In genomic region chr11:105100976-105101630, GRCh38 we compare ENCODE assay signal across 19 cellular contexts. TPM values are rescaled to one million over a fixed set of nuclear protein-coding genes. Genes with fewer than 3 reads are reported as not detected.
A peak's percentile ranks its signal among the peaks of the same experiment; 100 is the strongest.
DNase-seq lines count a peak whose midpoint lies in the region; ATAC-seq and TF ChIP-seq lines count a peak whose summit lies in the region.
"Had no signal": no experiment of that assay in that cellular context is flagged by ENCODE, and none has a peak within 500 bp of the region (broad histone marks: within the 10 kb centered on the region; RNA-seq: fewer than 3 reads in every experiment).

No MANE protein-coding gene starts in this region.

- no peaks in the 10 kb centered on the region for H3K79me2 ChIP-seq in OCI-LY7 (ENCODE audit: insufficient read depth, low read depth, low read length)

- POLR2A ChIA-PET in T-cell (lab: Charles Lee) (no interaction called here), OCI-LY7 (lab: Charles Lee) (no interaction called here)

- H3K27me3 ChIP-seq in right cardiac atrium (ENCODE audit: control insufficient read depth, insufficient read depth) = no peaks in the 10 kb centered on the region
- H3K27me3 ChIP-seq: ascending aorta, BLaER1, gastrocnemius medialis had no signal

- peak overlapping the region; percentile 63 for H3K4me3 Mint-ChIP-seq in natural killer cell treated with Interleukin-12 subunit alpha and Interleukin-12 subunit beta and Interleukin-15 and Interleukin-18, amount 100 ng/mL, for 72 hours
- no peak overlapping the region for H3K4me3 Mint-ChIP-seq in natural killer cell
- H3K4me3 Mint-ChIP-seq in T-cell = peak overlapping the region; percentile 70 to 74 (median 71)

- H3K4me2 ChIP-seq in OCI-LY7 (ENCODE audit: low read length) = no peak overlapping the region
- H3K4me2 ChIP-seq: BLaER1, PC-9 had no signal

- H3K4me1 ChIP-seq in right cardiac atrium (ENCODE audit: control insufficient read depth, insufficient read depth, low read length) (no peaks in the 10 kb centered on the region), OCI-LY7 (ENCODE audit: insufficient read depth, low read length, poor library complexity, severe bottlenecking) (no peaks in the 10 kb centered on the region)
- H3K4me1 ChIP-seq: ascending aorta, BLaER1, gastrocnemius medialis had no signal

- no peak overlapping the region for H3K4me3 ChIP-seq in right cardiac atrium (ENCODE audit: low read length)
- no peak overlapping the region for H3K4me3 ChIP-seq in OCI-LY7 (ENCODE audit: low read depth, low read length, poor library complexity, severe bottlenecking)
- H3K4me3 ChIP-seq: ascending aorta, BLaER1, gastrocnemius medialis, PC-9 had no signal

- TF ChIP-seq CTCF in natural killer cell (IDR thresholded peaks at IDR 0.05) (no peak), OCI-LY7 (conservative IDR thresholded peaks at IDR 0.05; ENCODE audit: low read length) (no peak)

- no peaks in the 10 kb centered on the region for H4K20me1 ChIP-seq in OCI-LY7 (ENCODE audit: insufficient read depth, low read length)
- H4K20me1 ChIP-seq: BLaER1 had no signal

- H3K27ac ChIP-seq in right cardiac atrium (ENCODE audit: low read length) = no peak overlapping the region
- H3K27ac ChIP-seq in OCI-LY7 (ENCODE audit: low read depth, low read length, poor library complexity, severe bottlenecking) = no peak overlapping the region
- H3K27ac ChIP-seq: ascending aorta, BLaER1, gastrocnemius medialis, PC-9 had no signal

- H3K36me3 Mint-ChIP-seq in natural killer cell treated with Interleukin-12 subunit alpha and Interleukin-12 subunit beta and Interleukin-15 and Interleukin-18, amount 100 ng/mL, for 72 hours = no peaks in the 10 kb centered on the region
- H3K36me3 Mint-ChIP-seq in natural killer cell = no peaks in the 10 kb centered on the region
- H3K36me3 Mint-ChIP-seq in T-cell = no peaks in the 10 kb centered on the region

- intact Hi-C loops in natural killer cell (cut with micrococcal nuclease) = no loop called here
- intact Hi-C loops in right cardiac atrium (cut with DNase I) = no loop called here
- intact Hi-C loops in OCI-LY7 (cut with micrococcal nuclease; ENCODE audit: unreplicated experiment) = no loop called here

- peaks cover 16 to 29% of the 10 kb centered on the region in 2 donors for H3K4me1 Mint-ChIP-seq in natural killer cell treated with Interleukin-12 subunit alpha and Interleukin-12 subunit beta and Interleukin-15 and Interleukin-18, amount 100 ng/mL, for 72 hours (ENCODE audit: low read depth in 2 of 2)
- H3K4me1 Mint-ChIP-seq in natural killer cell (peaks cover 21 to 22% of the 10 kb centered on the region in 2 donors), T-cell (peaks cover 27 to 43% (median 38%) of the 10 kb centered on the region in 3 donors)

- no peak overlapping the region for H2AFZ ChIP-seq in OCI-LY7 (ENCODE audit: low read length)
- H2AFZ ChIP-seq: PC-9 had no signal

- no TSS peak for BruUV-seq in OCI-LY7 (replicated peaks; lab: Mats Ljungman, UMichigan)

- H3K36me3 ChIP-seq in OCI-LY7 (ENCODE audit: insufficient read depth, low read length) = no peaks in the 10 kb centered on the region
- H3K36me3 ChIP-seq: ascending aorta, BLaER1, gastrocnemius medialis had no signal

- H3K9me3 ChIP-seq in right cardiac atrium (ENCODE audit: control insufficient read depth, low read length) (no peaks in the 10 kb centered on the region), OCI-LY7 (ENCODE audit: low read length) (no peaks in the 10 kb centered on the region)
- H3K9me3 ChIP-seq: ascending aorta, BLaER1, gastrocnemius medialis had no signal

- H3K9me2 ChIP-seq in OCI-LY7 (ENCODE audit: insufficient read depth, low read length) = no peaks in the 10 kb centered on the region

- H3K27ac Mint-ChIP-seq in natural killer cell treated with Interleukin-12 subunit alpha and Interleukin-12 subunit beta and Interleukin-15 and Interleukin-18, amount 100 ng/mL, for 72 hours = peak overlapping the region; percentile 53 to 60
- H3K27ac Mint-ChIP-seq in natural killer cell (peak overlapping the region in 1 of 2 donors; percentile 72), T-cell (peak overlapping the region; percentile 79 to 95)

- H3K27me3 Mint-ChIP-seq in natural killer cell treated with Interleukin-12 subunit alpha and Interleukin-12 subunit beta and Interleukin-15 and Interleukin-18, amount 100 ng/mL, for 72 hours = no peaks in the 10 kb centered on the region
- H3K27me3 Mint-ChIP-seq in natural killer cell (ENCODE audit: low read depth in 2 of 2) = no peaks in the 10 kb centered on the region
- no peaks in the 10 kb centered on the region for H3K27me3 Mint-ChIP-seq in T-cell

- no peaks in the 10 kb centered on the region for H3K9me3 Mint-ChIP-seq in natural killer cell treated with Interleukin-12 subunit alpha and Interleukin-12 subunit beta and Interleukin-15 and Interleukin-18, amount 100 ng/mL, for 72 hours
- H3K9me3 Mint-ChIP-seq in natural killer cell = no peaks in the 10 kb centered on the region
- H3K9me3 Mint-ChIP-seq in T-cell = peaks cover 0 to 5% (median 4%) of the 10 kb centered on the region in 3 donors

- 79% methylated on average over 2 of the region's 2 CpGs for WGBS in right cardiac atrium

- DNase-seq in natural killer cell treated with Interleukin-12 subunit alpha and Interleukin-12 subunit beta and Interleukin-15 and Interleukin-18, amount 100 ng/mL, for 72 hours (ENCODE audit: low spot score) = no peak
- no peak for DNase-seq in natural killer cell
- DNase-seq in T-cell = no peak
- no peak for DNase-seq in right cardiac atrium
- DNase-seq in OCI-LY7 (ENCODE audit: low spot score) = no peak
- DNase-seq: activated CD8-positive, alpha-beta memory T cell treated with anti-CD3 and anti-CD28 coated beads for 24 hours; gastrocnemius medialis; NCI-H345 had no signal

- ATAC-seq in natural killer cell treated with Interleukin-12 subunit alpha and Interleukin-12 subunit beta and Interleukin-15 and Interleukin-18, amount 100 ng/mL, for 72 hours = peak in 1 of 2 donors; percentile 51
- ATAC-seq in natural killer cell (no peak), T-cell (replicated peaks in 1 of 4) (peak in 1 of 4 experiments; percentile 31), esophagus mucosa (peak; percentile 67), GM21528 (IDR thresholded peaks at IDR 0.05; ENCODE audit: low FRiP score, unreplicated experiment) (no peak), right cardiac atrium (no peak), GM18517 (IDR thresholded peaks at IDR 0.05; ENCODE audit: unreplicated experiment) (no peak)
- ATAC-seq: gastrocnemius medialis had no signal

- CTCF ChIA-PET in T-cell (lab: Charles Lee) = no interaction called here
- CTCF ChIA-PET in OCI-LY7 (lab: Charles Lee; ENCODE audit: unreplicated experiment) = no interaction called here

RNA-seq across cellular contexts. Expression of gene CARD18, which starts 38.5 kb away (rescaled TPM):
- not detected for total RNA-seq in natural killer cell treated with Interleukin-12 subunit alpha and Interleukin-12 subunit beta and Interleukin-15 and Interleukin-18, amount 100 ng/mL, for 72 hours
- total RNA-seq in natural killer cell = not detected
- total RNA-seq in T-cell = not detected
- total RNA-seq in esophagus mucosa = 4.4 TPM
- not detected for total RNA-seq in right cardiac atrium
- polyA plus RNA-seq in right cardiac atrium = not detected
- not detected in 2 replicates for total RNA-seq in OCI-LY7 (2014; rRNA removed; shearing (Covaris generic))
- total RNA-seq in OCI-LY7 (2022) = not detected in 2 replicates
- total RNA-seq: ascending aorta, dermis microvascular lymphatic vessel endothelial cell, gastrocnemius medialis, H4, HT1080, myocyte, PC-9, renal cortical epithelial cell had no signal

RNA-seq across cellular contexts. Expression of gene CARD16, which starts 56.0 kb away (rescaled TPM):
- 10 to 100 TPM; 17.1 to 58.3 TPM for total RNA-seq in natural killer cell treated with Interleukin-12 subunit alpha and Interleukin-12 subunit beta and Interleukin-15 and Interleukin-18, amount 100 ng/mL, for 72 hours
- 100 to 1,000 TPM in 2 of 3 donors, 10 to 100 TPM in 1; 54.7 to 113 (median 110) TPM for total RNA-seq in natural killer cell
- total RNA-seq in T-cell = 10 to 100 TPM; 39.0 to 52.3 (median 44.9) TPM
- total RNA-seq in esophagus mucosa = 14.0 TPM
- total RNA-seq in right cardiac atrium = 10 to 100 TPM in 2 of 4 donors, 1 to 10 TPM in 2; 5.1 to 12.2 (median 9.7) TPM
- 16.3 TPM for polyA plus RNA-seq in right cardiac atrium
- 0.44 and 1.4 TPM in 2 replicates for total RNA-seq in OCI-LY7 (2014; rRNA removed; shearing (Covaris generic))
- 0.42 TPM in 1 of 2 replicates, not detected in the other for total RNA-seq in OCI-LY7 (2022)
- total RNA-seq: myocyte had no signal
